ENCODE assay signal across 8 cellular contexts in the genomic region with DNA sequence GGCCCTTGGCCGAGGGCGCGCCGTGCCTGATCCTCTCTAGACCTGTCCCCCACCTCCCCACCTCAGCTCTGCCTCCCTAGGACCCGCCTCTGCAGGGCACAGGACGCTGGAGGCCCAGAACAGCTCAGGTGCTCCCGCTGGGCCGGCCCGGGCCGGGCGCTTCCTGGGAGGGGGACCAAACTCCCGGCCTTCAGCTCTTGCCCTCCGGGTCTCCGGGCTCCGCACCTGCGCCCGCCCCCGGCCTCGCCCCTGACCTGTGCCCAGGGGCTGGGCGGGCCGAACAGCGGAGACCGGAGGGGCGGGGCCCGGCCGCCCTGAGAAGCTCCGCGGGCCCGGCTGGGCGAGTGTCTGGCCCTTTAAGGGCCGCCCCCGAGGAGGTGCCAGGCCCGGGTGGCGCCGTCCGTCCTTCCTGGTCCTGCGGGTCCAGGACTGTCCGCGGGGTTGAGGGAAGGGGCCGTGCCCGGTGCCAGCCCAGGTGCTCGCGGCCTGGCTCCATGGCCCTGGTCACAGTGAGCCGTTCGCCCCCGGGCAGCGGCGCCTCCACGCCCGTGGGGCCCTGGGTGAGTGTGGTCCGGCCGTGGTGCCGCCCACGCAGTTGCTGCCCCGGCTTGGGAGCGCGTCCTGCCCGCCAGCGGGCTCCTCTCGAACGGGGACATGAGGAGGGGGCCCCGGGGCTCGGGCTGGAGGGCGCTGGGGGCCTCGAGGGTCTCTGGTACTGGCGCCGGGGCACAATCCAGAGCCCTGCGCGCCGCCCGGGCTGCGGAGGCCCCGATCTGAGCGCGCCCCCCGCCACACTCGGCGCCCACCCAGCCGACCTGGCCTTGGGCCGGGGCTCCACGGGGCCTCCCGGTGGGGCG. TPM values are rescaled to one million over a fixed set of nuclear protein-coding genes. Genes with fewer than 3 reads are reported as not detected.
DNase-seq lines count a peak whose midpoint lies in the region; ATAC-seq and TF ChIP-seq lines count a peak whose summit lies in the region.

A gene with protein sequence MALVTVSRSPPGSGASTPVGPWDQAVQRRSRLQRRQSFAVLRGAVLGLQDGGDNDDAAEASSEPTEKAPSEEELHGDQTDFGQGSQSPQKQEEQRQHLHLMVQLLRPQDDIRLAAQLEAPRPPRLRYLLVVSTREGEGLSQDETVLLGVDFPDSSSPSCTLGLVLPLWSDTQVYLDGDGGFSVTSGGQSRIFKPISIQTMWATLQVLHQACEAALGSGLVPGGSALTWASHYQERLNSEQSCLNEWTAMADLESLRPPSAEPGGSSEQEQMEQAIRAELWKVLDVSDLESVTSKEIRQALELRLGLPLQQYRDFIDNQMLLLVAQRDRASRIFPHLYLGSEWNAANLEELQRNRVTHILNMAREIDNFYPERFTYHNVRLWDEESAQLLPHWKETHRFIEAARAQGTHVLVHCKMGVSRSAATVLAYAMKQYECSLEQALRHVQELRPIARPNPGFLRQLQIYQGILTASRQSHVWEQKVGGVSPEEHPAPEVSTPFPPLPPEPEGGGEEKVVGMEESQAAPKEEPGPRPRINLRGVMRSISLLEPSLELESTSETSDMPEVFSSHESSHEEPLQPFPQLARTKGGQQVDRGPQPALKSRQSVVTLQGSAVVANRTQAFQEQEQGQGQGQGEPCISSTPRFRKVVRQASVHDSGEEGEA (plus strand): TSS at position 399 of the 857 bp plus-strand sequence. CDS start 96 bp downstream, at position 495.

- ATAC-seq in GM18907 (IDR thresholded peaks at IDR 0.05; ENCODE audit: unreplicated experiment) (no peak), GM18498 (IDR thresholded peaks at IDR 0.05; ENCODE audit: unreplicated experiment) (no peak)

- H3K4me3 Mint-ChIP-seq in immature natural killer cell: peak within 1 kb of the TSS; percentile 64 to 76 (median 74)

- H3K4me1 Mint-ChIP-seq in immature natural killer cell: peaks cover 12 to 17% of the 10 kb centered on the region in 2 donors

- peak within 1 kb of the TSS; percentile 7 to 86 (median 71) for H3K27ac Mint-ChIP-seq in immature natural killer cell

- H3K9me3 Mint-ChIP-seq in immature natural killer cell: peaks cover 0 to under 1% (median 0%) of the 10 kb centered on the region in 6 donors

- no peak within 1 kb of the TSS for H3K4me3 ChIP-seq in KMS-11 (IDR thresholded peaks at IDR 0.05; ENCODE audit: insufficient read depth, low read depth, low read length)
- H3K4me3 ChIP-seq in skeletal muscle cell (ENCODE audit: low read depth, low read length): peak within 1 kb of the TSS; percentile 83

- H3K9ac ChIP-seq in KMS-11: peak within 1 kb of the TSS; percentile 51; the same call in 1 of the 2 replicates

- no peaks in the 10 kb centered on the region for H4K20me1 ChIP-seq in KMS-11 (ENCODE audit: insufficient read depth)

- TF ChIP-seq CTCF in KMS-11 (conservative IDR thresholded peaks at IDR 0.05; ENCODE audit: low read depth, low read length): no peak

- H3K27ac ChIP-seq in KMS-11: no peak within 1 kb of the TSS

- H2AFZ ChIP-seq in KMS-11 (ENCODE audit: low read depth): peak within 1 kb of the TSS; percentile 71

- H3K27me3 ChIP-seq in KMS-11 (ENCODE audit: insufficient read depth, low read depth): no peaks in the 10 kb centered on the region

- H3K36me3 ChIP-seq in KMS-11 (ENCODE audit: insufficient read depth): no peaks in the 10 kb centered on the region

- in situ Hi-C loops in Caki2 (cut with HindIII; ENCODE audit: low pct_unique_long_range_greater_than_20kb, low sequenced_read_pairs): no loop called here

- peak within 1 kb of the TSS; percentile 54 for H3K4me2 ChIP-seq in KMS-11

- H3K36me3 Mint-ChIP-seq in immature natural killer cell: peaks cover 4 to 7% (median 4%) of the 10 kb centered on the region in 3 donors

- DNase-seq in Caki2 (ENCODE audit: low read depth) (peak; percentile 79), T-helper 2 cell (peak in 4 of 5 experiments; percentile 20 to 62 (median 36)), cerebellum (ENCODE audit: low spot score) (peak; percentile 89), immature natural killer cell (peak; percentile 55 to 58 (median 55)), skeletal muscle cell (ENCODE audit: low read depth) (no peak)

- H3K27me3 Mint-ChIP-seq in immature natural killer cell (ENCODE audit: low read depth in 3 of 3): peaks cover 0 to 4% (median 3%) of the 10 kb centered on the region in 3 donors

- no peaks in the 10 kb centered on the region for H3K4me1 ChIP-seq in KMS-11 (ENCODE audit: low read depth, poor library complexity, severe bottlenecking)

- no peaks in the 10 kb centered on the region for H3K79me2 ChIP-seq in KMS-11 (ENCODE audit: insufficient read depth, low read depth)

RNA-seq across cellular contexts. Expression of the gene that starts here (rescaled TPM):
- 16.3 and 50.6 TPM in 2 replicates for total RNA-seq in Caki2 (2014; rRNA removed; shearing (Covaris generic); ENCODE audit: low replicate concordance)
- 3.4 TPM for total RNA-seq in cerebellum
- 1 to 10 TPM; 1.1 to 4.8 (median 2.3) TPM for polyA plus RNA-seq in immature natural killer cell
